Comparison of ENCODE assay signal across 23 cellular contexts in the genomic region with DNA sequence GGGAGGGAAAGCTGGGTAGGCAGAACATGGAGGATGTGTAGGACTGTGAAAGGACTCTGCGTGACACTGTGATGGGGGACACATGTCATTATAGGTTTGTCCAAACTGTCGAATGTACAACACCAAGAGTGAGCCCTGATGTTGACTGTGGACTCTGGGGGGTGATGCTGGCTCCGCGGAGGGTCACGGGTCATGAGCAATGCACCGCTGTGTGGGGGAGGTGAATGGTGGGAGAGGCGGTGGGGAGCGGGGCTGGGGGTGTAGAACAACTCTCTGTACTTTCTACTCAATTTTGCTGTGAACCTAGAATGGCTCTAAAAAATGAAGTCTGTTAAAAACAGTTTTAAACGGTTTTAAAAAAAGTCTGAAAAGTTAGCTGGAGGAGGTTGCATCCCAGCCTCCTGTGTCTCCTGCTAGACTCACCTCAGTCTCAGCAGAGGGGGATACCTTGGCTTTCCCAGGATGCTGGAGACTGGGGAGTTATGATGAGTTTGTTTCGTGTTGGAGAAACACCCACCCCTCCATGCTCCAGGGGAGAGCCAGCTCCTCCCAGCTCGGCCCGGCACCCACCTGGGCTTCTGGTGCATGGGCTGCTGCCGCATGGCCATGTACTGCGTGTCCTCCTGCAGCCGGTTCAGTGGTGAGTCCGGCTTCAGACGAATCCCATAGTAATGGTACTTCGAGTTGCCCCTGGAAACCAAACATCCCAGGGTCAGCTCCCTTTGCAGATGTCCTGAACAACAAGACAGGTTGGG.
"Had no signal": no experiment of that assay in that cellular context is flagged by ENCODE, and none has a peak within 500 bp of the region (broad histone marks: within the 10 kb centered on the region; RNA-seq: fewer than 3 reads in every experiment).

No MANE protein-coding gene starts in this region.

- H3K9me3 ChIP-seq: esophagus squamous epithelium, gastrocnemius medialis, suprapubic skin, transverse colon, uterus had no signal

- H3K4me1 ChIP-seq: esophagus squamous epithelium, gastrocnemius medialis, suprapubic skin, transverse colon, uterus had no signal

- H3K27me3 ChIP-seq: esophagus squamous epithelium, gastrocnemius medialis, suprapubic skin, transverse colon, uterus had no signal

- DNase-seq: activated B cell treated with CpG ODN at 0.5 μM for 24 hours; activated CD4-positive, alpha-beta T cell treated with anti-CD3 and anti-CD28 coated beads for 36 hours; activated CD4-positive, alpha-beta T cell treated with anti-CD3 and anti-CD28 coated beads, Interleukin-2, amount 50 U/mL, for 4 hours; activated CD8-positive, alpha-beta memory T cell treated with anti-CD3 and anti-CD28 coated beads for 24 hours; activated CD8-positive, alpha-beta memory T cell treated with anti-CD3 and anti-CD28 coated beads, Interleukin-2, amount 50 U/mL, for 4 hours; activated naive CD4-positive, alpha-beta T cell treated with Interleukin-2 at 50 U/mL for 16 hours; activated naive CD8-positive, alpha-beta T cell treated with anti-CD3 and anti-CD28 coated beads for 36 hours; activated T-cell treated with anti-CD3 and anti-CD28 coated beads, Interleukin-2, amount 50 U/mL, for 4 hours; esophagus squamous epithelium; gastrocnemius medialis; left ventricle myocardium superior; occipital lobe; retina; stimulated activated CD4-positive, alpha-beta T cell treated with anti-CD3 and anti-CD28 coated beads, Interleukin-4, amount 100 ng/mL, for 4 hours; stimulated activated naive CD8-positive, alpha-beta T cell treated with anti-CD3 and anti-CD28 coated beads, Interleukin-15, amount 100 ng/mL, for 72 hours; SW 1271; T-helper 17 cell; transverse colon; uterus had no signal

- H3K27ac ChIP-seq: coronary artery, esophagus squamous epithelium, gastrocnemius medialis, suprapubic skin, transverse colon, uterus had no signal

- ATAC-seq: activated CD4-positive, alpha-beta T cell treated with anti-CD3 and anti-CD28 coated beads for 36 hours; activated T-cell treated with anti-CD3 and anti-CD28 coated beads, Interleukin-2, amount 50 U/mL, for 4 hours; gastrocnemius medialis; left ventricle myocardium superior; stimulated activated naive CD8-positive, alpha-beta T cell treated with anti-CD3 and anti-CD28 coated beads, Interleukin-15, amount 100 ng/mL, for 72 hours; T-helper 17 cell had no signal

- FAIRE-seq: bronchial epithelial cell, keratinocyte had no signal

- H3K4me3 ChIP-seq: coronary artery, esophagus squamous epithelium, gastrocnemius medialis, suprapubic skin, transverse colon, uterus had no signal

- H3K36me3 ChIP-seq: gastrocnemius medialis, uterus had no signal
